Comparison of ENCODE assay signal across 8 cellular contexts in genomic region chr12:52036587-52037171, GRCh38. TPM values are rescaled to one million over a fixed set of nuclear protein-coding genes. Genes with fewer than 3 reads are reported as not detected.
DNase-seq lines count a peak whose midpoint lies in the region; ATAC-seq and TF ChIP-seq lines count a peak whose summit lies in the region.

No MANE protein-coding gene starts in this region.

- no peak overlapping the region for H4K8ac ChIP-seq in mesendoderm (ENCODE audit: low read depth, low read length)

- no peaks in the 10 kb centered on the region for H3K9me3 Mint-ChIP-seq in activated CD8-positive, alpha-beta memory T cell treated with anti-CD3 and anti-CD28 coated beads, Interleukin-2, amount 10 ng/mL, durations not matched to agents 7 days and 5 days (ENCODE audit: low read depth)
- H3K9me3 Mint-ChIP-seq in effector memory CD8-positive, alpha-beta T cell = no peaks in the 10 kb centered on the region

- H3K79me1 ChIP-seq in mesendoderm (ENCODE audit: low read length) = peaks cover 9% of the 10 kb centered on the region

- peak; percentile 47 for ATAC-seq in HG02840 (IDR thresholded peaks at IDR 0.05; ENCODE audit: low FRiP score, unreplicated experiment)
- peak; percentile 56 for ATAC-seq in activated CD8-positive, alpha-beta memory T cell treated with anti-CD3 and anti-CD28 coated beads, Interleukin-2, amount 10 ng/mL, durations not matched to agents 7 days and 5 days
- ATAC-seq in effector memory CD8-positive, alpha-beta T cell (replicated peaks) = peak; percentile 78
- ATAC-seq in HG03025 (IDR thresholded peaks at IDR 0.05; ENCODE audit: low FRiP score, unreplicated experiment) = no peak

- no peaks in the 10 kb centered on the region for H3K27me3 ChIP-seq in mesendoderm (ENCODE audit: insufficient read depth, low read length, poor library complexity)

- H4K5ac ChIP-seq in mesendoderm (ENCODE audit: low read length) = no peak overlapping the region

- no peak overlapping the region for H3K27ac ChIP-seq in mesendoderm (ENCODE audit: low read depth, low read length)

- peaks cover 31% of the 10 kb centered on the region for H3K4me1 Mint-ChIP-seq in activated CD8-positive, alpha-beta memory T cell treated with anti-CD3 and anti-CD28 coated beads, Interleukin-2, amount 10 ng/mL, durations not matched to agents 7 days and 5 days
- H3K4me1 Mint-ChIP-seq in effector memory CD8-positive, alpha-beta T cell (ENCODE audit: low read depth in 2 of 2) = peaks cover 12 to 25% of the 10 kb centered on the region in 2 donors

- no peak overlapping the region for H3K23ac ChIP-seq in mesendoderm (ENCODE audit: low read length)

- no peak overlapping the region for H2BK5ac ChIP-seq in mesendoderm (ENCODE audit: low read length)

- no peaks in the 10 kb centered on the region for H3K36me3 ChIP-seq in mesendoderm (ENCODE audit: control insufficient read depth, insufficient read depth, low read length)

- no peak overlapping the region for H2BK15ac ChIP-seq in mesendoderm (replicated peaks; ENCODE audit: low read depth)

- H3K4me3 Mint-ChIP-seq in activated CD8-positive, alpha-beta memory T cell treated with anti-CD3 and anti-CD28 coated beads, Interleukin-2, amount 10 ng/mL, durations not matched to agents 7 days and 5 days = peak overlapping the region; percentile 55
- H3K4me3 Mint-ChIP-seq in effector memory CD8-positive, alpha-beta T cell = peak overlapping the region; percentile 59 to 63

- no peak overlapping the region for H3K27ac Mint-ChIP-seq in activated CD8-positive, alpha-beta memory T cell treated with anti-CD3 and anti-CD28 coated beads, Interleukin-2, amount 10 ng/mL, durations not matched to agents 7 days and 5 days
- H3K27ac Mint-ChIP-seq in effector memory CD8-positive, alpha-beta T cell = peak overlapping the region; percentile 62 to 88

- peak overlapping the region; percentile 59 for H3K4me2 ChIP-seq in mesendoderm (ENCODE audit: low read length)

- no peak overlapping the region for H2BK120ac ChIP-seq in mesendoderm (ENCODE audit: low read depth, low read length)

- no peak overlapping the region for H3K4ac ChIP-seq in mesendoderm (ENCODE audit: low read depth, low read length)

- H3K4me3 ChIP-seq in GM12864 (ENCODE audit: low read depth, low read length) (peak overlapping the region; percentile 28), mesendoderm (ENCODE audit: low read length) (no peak overlapping the region)

- DNase-seq in GM12864 (ENCODE audit: low read depth) = no peak
- peak; percentile 73 for DNase-seq in NCI-H510A treated with DMSO at 0.1 percent for 48 hours (lab: John Stamatoyannopoulos, UW)
- peak; percentile 82 for DNase-seq in activated CD8-positive, alpha-beta memory T cell treated with anti-CD3 and anti-CD28 coated beads, Interleukin-2, amount 10 ng/mL, durations not matched to agents 7 days and 5 days
- peak; percentile 83 to 88 (median 85) for DNase-seq in effector memory CD8-positive, alpha-beta T cell
- peak; percentile 79 for DNase-seq in mesendoderm
- peak; percentile 56 for DNase-seq in stimulated activated CD8-positive, alpha-beta memory T cell treated with anti-CD3 and anti-CD28 coated beads, Interleukin-15, amount 100 ng/mL, for 24 hours (ENCODE audit: low read depth)

- H3K9ac ChIP-seq in mesendoderm (ENCODE audit: low read length) = peak overlapping the region; percentile 32

- peaks cover 3% of the 10 kb centered on the region for H3K4me1 ChIP-seq in mesendoderm (ENCODE audit: control insufficient read depth, low read depth, low read length)

- H3K27me3 Mint-ChIP-seq in activated CD8-positive, alpha-beta memory T cell treated with anti-CD3 and anti-CD28 coated beads, Interleukin-2, amount 10 ng/mL, durations not matched to agents 7 days and 5 days = peaks cover 20% of the 10 kb centered on the region
- no peaks in the 10 kb centered on the region for H3K27me3 Mint-ChIP-seq in effector memory CD8-positive, alpha-beta T cell

- CTCF ChIA-PET in activated CD8-positive, alpha-beta memory T cell treated with anti-CD3 and anti-CD28 coated beads, Interleukin-2, amount 10 ng/mL, durations not matched to agents 7 days and 5 days (lab: Charles Lee) = interaction anchor here (0.8 to 11.9 kb wide), 5 partner anchors 13 to 48 kb away, joined by 3 to 182 read pairs (median 3); partner anchors contain the start of genes ATG101 and NR4A1

- no CpG with 5 or more reads among the region's 53 CpGs for WGBS in mesendoderm (ENCODE audit: extremely low coverage, insufficient coverage, low lambda C conversion rate)

- H3K36me3 Mint-ChIP-seq in activated CD8-positive, alpha-beta memory T cell treated with anti-CD3 and anti-CD28 coated beads, Interleukin-2, amount 10 ng/mL, durations not matched to agents 7 days and 5 days = no peaks in the 10 kb centered on the region
- H3K36me3 Mint-ChIP-seq in effector memory CD8-positive, alpha-beta T cell (ENCODE audit: insufficient read depth) = peaks cover 18% of the 10 kb centered on the region

- H3K56ac ChIP-seq in mesendoderm (ENCODE audit: low read length) = peak overlapping the region; percentile 44

- no peak for TF ChIP-seq CTCF in GM12864 (IDR thresholded peaks at IDR 0.05; ENCODE audit: low read depth, low read length, missing control alignments)

- no peak overlapping the region for H2AK5ac ChIP-seq in mesendoderm (ENCODE audit: low read length)

- no peaks in the 10 kb centered on the region for H3K79me2 ChIP-seq in mesendoderm (ENCODE audit: control insufficient read depth, insufficient read depth, low read length)

- peak overlapping the region; percentile 65 for H3K18ac ChIP-seq in mesendoderm (ENCODE audit: low read length)

RNA-seq across cellular contexts. Expression of gene NR4A1, which starts 14.6 kb away (rescaled TPM):
- 10 to 100 TPM in 1 of 2 experiments, 1 to 10 TPM in 1; 8.4 to 41.8 TPM for total RNA-seq in activated CD8-positive, alpha-beta memory T cell treated with anti-CD3 and anti-CD28 coated beads, Interleukin-2, amount 10 ng/mL, durations not matched to agents 7 days and 5 days
- 10.5 TPM for polyA plus RNA-seq in mesendoderm (2013, experiment 1 of 2)
- 10.7 TPM for polyA plus RNA-seq in mesendoderm (2013, experiment 2 of 2)

RNA-seq across cellular contexts. Expression of gene TAMALIN, which starts 29.9 kb away (rescaled TPM):
- total RNA-seq in activated CD8-positive, alpha-beta memory T cell treated with anti-CD3 and anti-CD28 coated beads, Interleukin-2, amount 10 ng/mL, durations not matched to agents 7 days and 5 days = 1 to 10 TPM; 1.8 to 2.2 TPM
- polyA plus RNA-seq in mesendoderm (2013, experiment 1 of 2) = 0.95 TPM
- polyA plus RNA-seq in mesendoderm (2013, experiment 2 of 2) = 0.91 TPM

RNA-seq across cellular contexts. Expression of gene ATG101, which starts 33.1 kb away (rescaled TPM):
- 10 to 100 TPM; 33.3 to 42.2 TPM for total RNA-seq in activated CD8-positive, alpha-beta memory T cell treated with anti-CD3 and anti-CD28 coated beads, Interleukin-2, amount 10 ng/mL, durations not matched to agents 7 days and 5 days
- polyA plus RNA-seq in mesendoderm (2013, experiment 1 of 2) = 30.6 TPM
- polyA plus RNA-seq in mesendoderm (2013, experiment 2 of 2) = 30.0 TPM

RNA-seq across cellular contexts. Expression of gene SMIM41, which starts 42.8 kb away (rescaled TPM):
- not detected for total RNA-seq in activated CD8-positive, alpha-beta memory T cell treated with anti-CD3 and anti-CD28 coated beads, Interleukin-2, amount 10 ng/mL, durations not matched to agents 7 days and 5 days
- polyA plus RNA-seq in mesendoderm (2013, experiment 1 of 2) = 0.03 TPM
- not detected for polyA plus RNA-seq in mesendoderm (2013, experiment 2 of 2)
